ENCODE assay signal across 11 cellular contexts in genomic region chr4:172760512-172760911, GRCh38.
"Had no signal": no experiment of that assay in that cellular context is flagged by ENCODE, and none has a peak within 500 bp of the region (broad histone marks: within the 10 kb centered on the region; RNA-seq: fewer than 3 reads in every experiment).

No MANE protein-coding gene starts in this region.

- H3K9me3 ChIP-seq: HAP-1 had no signal

- H3K36me3 ChIP-seq: HAP-1 had no signal

- DNase-seq: GM23248, GOT3, H7, H9, HCEC 1CT, HFFc6 had no signal

- H3K9ac ChIP-seq: GM23248 had no signal

- H3K4me2 ChIP-seq: GM23338 had no signal

- H3K4me3 ChIP-seq: GM23248, GM23338, HAP-1 had no signal

- H2AFZ ChIP-seq: GM23248, GM23338 had no signal

- ATAC-seq: GM23338, HCT116 had no signal

- FAIRE-seq: H1, H54 had no signal

- H3K27ac ChIP-seq: GM23248 had no signal
